ENCODE assay signal across 16 cellular contexts in genomic region chr5:38162625-38163024, GRCh38.
"Had no signal": no experiment of that assay in that cellular context is flagged by ENCODE, and none has a peak within 500 bp of the region (broad histone marks: within the 10 kb centered on the region; RNA-seq: fewer than 3 reads in every experiment).

No MANE protein-coding gene starts in this region.

- H3K4me1 ChIP-seq: left ventricle myocardium inferior, pancreas, transverse colon had no signal

- ATAC-seq: activated naive CD8-positive, alpha-beta T cell treated with anti-CD3 and anti-CD28 coated beads, Interleukin-2, amount 50 U/mL, for 24 hours; heart right ventricle; pancreas; stimulated activated memory B cell treated with anti-CD40 and anti-IgM and Interleukin-4, amounts not matched to agents 10 μg/mL and 1 μg/mL and 100 μg/mL, for 72 hours had no signal

- H3K27ac ChIP-seq: coronary artery, heart right ventricle, left ventricle myocardium inferior, pancreas, skin epidermis, transverse colon had no signal

- H3K36me3 ChIP-seq: heart right ventricle, left ventricle myocardium inferior, pancreas, transverse colon had no signal

- H3K27me3 ChIP-seq: heart right ventricle, pancreas, transverse colon had no signal

- H3K4me3 ChIP-seq: coronary artery, heart right ventricle, left ventricle myocardium inferior, pancreas, skin epidermis, transverse colon had no signal

- DNase-seq: activated CD4-positive, alpha-beta memory T cell treated with anti-CD3 and anti-CD28 coated beads, Interleukin-2, amount 10 ng/mL, durations not matched to agents 7 days and 5 days; activated naive CD4-positive, alpha-beta T cell; activated naive CD8-positive, alpha-beta T cell treated with anti-CD3 and anti-CD28 coated beads, Interleukin-2, amount 50 U/mL, for 24 hours; effector CD4-positive, alpha-beta T cell; heart right ventricle; islet precursor cell; left ventricle myocardium inferior; mesendoderm; pancreas; retina; substantia nigra; T1000; transverse colon had no signal

- H3K9me3 ChIP-seq: heart right ventricle, left ventricle myocardium inferior, pancreas, transverse colon had no signal
